Comparison of ENCODE assay signal across 23 cellular contexts in the genomic region with DNA sequence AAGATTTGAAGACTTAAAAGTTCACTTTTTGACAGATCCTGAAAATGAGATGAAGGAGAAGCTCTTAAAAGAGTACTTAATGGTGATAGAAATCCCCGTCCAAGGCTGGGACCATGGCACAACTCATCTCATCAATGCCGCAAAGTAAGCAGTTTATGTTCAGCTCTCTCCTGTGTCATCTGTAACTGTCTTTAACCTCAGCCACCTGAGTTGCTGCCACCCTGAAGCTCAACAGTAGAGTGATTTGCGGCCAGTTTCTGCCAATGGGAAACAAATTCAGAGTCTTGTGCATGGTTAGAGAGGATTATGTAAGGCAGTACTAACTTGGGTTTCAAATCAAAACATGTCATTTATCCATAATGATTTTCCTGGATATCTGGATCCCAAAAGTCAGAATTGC. TPM values are rescaled to one million over a fixed set of nuclear protein-coding genes. Genes with fewer than 3 reads are reported as not detected.
A peak's percentile ranks its signal among the peaks of the same experiment; 100 is the strongest.
DNase-seq lines count a peak whose midpoint lies in the region; ATAC-seq and TF ChIP-seq lines count a peak whose summit lies in the region.
"Had no signal": no experiment of that assay in that cellular context is flagged by ENCODE, and none has a peak within 500 bp of the region (broad histone marks: within the 10 kb centered on the region; RNA-seq: fewer than 3 reads in every experiment).

No MANE protein-coding gene starts in this region.

- peaks cover 100% of the 10 kb centered on the region for H3K4me1 ChIP-seq in BLaER1
- peaks cover 50% of the 10 kb centered on the region for H3K4me1 ChIP-seq in lower lobe of right lung
- H3K4me1 ChIP-seq in SK-N-SH (ENCODE audit: control insufficient read depth in 1 of 2, insufficient read depth in 2 of 2, low read depth in 1 of 2, low read length in 1 of 2), result no peaks in the 10 kb centered on the region

- CTCF ChIA-PET in activated CD4-positive, alpha-beta memory T cell treated with anti-CD3 and anti-CD28 coated beads for 36 hours (lab: Charles Lee), result interaction anchor here (1.0 to 8.7 kb wide), 8 partner anchors 10 to 127 kb away, joined by 3 to 74 read pairs (median 6); partner anchors contain the start of gene TNFAIP3
- CTCF ChIA-PET in activated CD4-positive, alpha-beta memory T cell treated with anti-CD3 and anti-CD28 coated beads, Interleukin-2, amount 10 ng/mL, durations not matched to agents 7 days and 5 days (lab: Charles Lee), result interaction anchor here (0.5 to 2.8 kb wide), 4 partner anchors 10 to 219 kb away, joined by 3 to 15 read pairs (median 4); partner anchors contain the start of gene TNFAIP3
- CTCF ChIA-PET in T-cell (lab: Charles Lee) (interaction anchor here (0.6 to 1.5 kb wide), 4 partner anchors 10 to 169 kb away, joined by 3 to 6 read pairs (median 4); partner anchors contain the start of gene TNFAIP3 (in 1 of the 2)), SK-N-SH (lab: Yijun Ruan, JAX) (interaction anchor here (2.6 kb wide), 1 partner anchor 10 kb away, joined by 15 read pairs; the partner anchor contains the start of gene TNFAIP3)

- peaks cover 98% of the 10 kb centered on the region for H3K36me3 Mint-ChIP-seq in activated CD4-positive, alpha-beta memory T cell treated with anti-CD3 and anti-CD28 coated beads for 36 hours
- peaks cover 96% of the 10 kb centered on the region for H3K36me3 Mint-ChIP-seq in activated CD4-positive, alpha-beta memory T cell treated with anti-CD3 and anti-CD28 coated beads, Interleukin-2, amount 10 ng/mL, durations not matched to agents 7 days and 5 days (ENCODE audit: low read depth)
- H3K36me3 Mint-ChIP-seq in T-cell, result peaks cover 87% of the 10 kb centered on the region

- peak overlapping the region; percentile 84 for H3K27ac Mint-ChIP-seq in activated CD4-positive, alpha-beta memory T cell treated with anti-CD3 and anti-CD28 coated beads for 36 hours
- H3K27ac Mint-ChIP-seq in activated CD4-positive, alpha-beta memory T cell treated with anti-CD3 and anti-CD28 coated beads, Interleukin-2, amount 10 ng/mL, durations not matched to agents 7 days and 5 days, result no peak overlapping the region
- H3K27ac Mint-ChIP-seq in T-cell, result peak overlapping the region; percentile 74 to 81

- peaks cover 3% of the 10 kb centered on the region for H3F3A ChIP-seq in SK-N-SH (replicated peaks; ENCODE audit: insufficient read depth)

- 84% methylated on average over 3 of the region's 3 CpGs for WGBS in SK-N-SH (ENCODE audit: low lambda C conversion rate)

- ATAC-seq in T-cell (replicated peaks in 1 of 4) (no peak), lower lobe of right lung (no peak), HG03457 (IDR thresholded peaks at IDR 0.05; ENCODE audit: unreplicated experiment) (no peak), GM18519 (IDR thresholded peaks at IDR 0.05; ENCODE audit: low FRiP score, unreplicated experiment) (no peak)
- ATAC-seq: A549, PC-3 had no signal

- no peaks in the 10 kb centered on the region for H3K79me2 ChIP-seq in SK-N-SH (ENCODE audit: insufficient read depth)

- peak overlapping the region; percentile 56; the same call in 1 of the 2 replicates for H3K9ac ChIP-seq in BLaER1
- no peak overlapping the region for H3K9ac ChIP-seq in SK-N-SH

- no peaks in the 10 kb centered on the region for H3K9me2 ChIP-seq in SK-N-SH

- intact Hi-C loops in activated CD4-positive, alpha-beta memory T cell treated with anti-CD3 and anti-CD28 coated beads for 36 hours (cut with micrococcal nuclease), result no loop called here
- intact Hi-C loops in lower lobe of right lung (cut with DNase I), result no loop called here

- peak overlapping the region; percentile 88 for H3K27ac ChIP-seq in BLaER1
- peak overlapping the region; percentile 14 for H3K27ac ChIP-seq in lower lobe of right lung
- no peak overlapping the region for H3K27ac ChIP-seq in SK-N-SH (ENCODE audit: low read depth in 2 of 2, low read length in 1 of 2)
- H3K27ac ChIP-seq: A549, brain microvascular endothelial cell, C4-2B, HL-60, ovary had no signal

- no peak for TF ChIP-seq EP300 in SK-N-SH (IDR thresholded peaks at IDR 0.05; ENCODE audit: borderline replicate concordance in 1 of 2, low read depth in 1 of 2, low read length in 1 of 2)

- no peak for DNase-seq in activated CD4-positive, alpha-beta memory T cell treated with anti-CD3 and anti-CD28 coated beads for 36 hours
- DNase-seq in activated CD4-positive, alpha-beta memory T cell treated with anti-CD3 and anti-CD28 coated beads, Interleukin-2, amount 10 ng/mL, durations not matched to agents 7 days and 5 days, result no peak
- DNase-seq in T-cell (peak in 1 of 34 experiments; percentile 19), lower lobe of right lung (no peak), SK-N-SH (no peak)
- DNase-seq: activated CD4-positive, alpha-beta T cell treated with anti-CD3 and anti-CD28 coated beads for 4 hours; adrenal gland; brain microvascular endothelial cell; cortex of kidney; DMS153; NCI-H2081; ovary; PC-3; Right ventricle myocardium superior; stimulated activated CD4-positive, alpha-beta T cell treated with anti-CD3 and anti-CD28 coated beads, Interleukin-12 subunit alpha, Interleukin-12 subunit beta, amount 100 ng/mL, for 4 hours; substantia nigra; SW 1271 had no signal

- peak overlapping the region; percentile 89 for H3K4me2 ChIP-seq in BLaER1
- H3K4me2 ChIP-seq in SK-N-SH, result no peak overlapping the region
- H3K4me2 ChIP-seq: A549 had no signal

- peak overlapping the region; percentile 41 for H3K4me3 Mint-ChIP-seq in activated CD4-positive, alpha-beta memory T cell treated with anti-CD3 and anti-CD28 coated beads for 36 hours
- no peak overlapping the region for H3K4me3 Mint-ChIP-seq in activated CD4-positive, alpha-beta memory T cell treated with anti-CD3 and anti-CD28 coated beads, Interleukin-2, amount 10 ng/mL, durations not matched to agents 7 days and 5 days
- peak overlapping the region in 1 of 3 donors; percentile 61 for H3K4me3 Mint-ChIP-seq in T-cell

- POLR2A ChIA-PET in activated CD4-positive, alpha-beta memory T cell treated with anti-CD3 and anti-CD28 coated beads for 36 hours (lab: Charles Lee), result interaction anchor here (0.6 to 2.8 kb wide), 8 partner anchors 8 to 178 kb away, joined by 3 to 25 read pairs (median 3); partner anchors contain the start of gene TNFAIP3
- POLR2A ChIA-PET in activated CD4-positive, alpha-beta memory T cell treated with anti-CD3 and anti-CD28 coated beads, Interleukin-2, amount 10 ng/mL, durations not matched to agents 7 days and 5 days (lab: Charles Lee), result interaction anchor here (1.1 kb wide), 1 partner anchor 9 kb away, joined by 3 read pairs; no protein-coding TSS in a partner anchor
- POLR2A ChIA-PET in T-cell (lab: Charles Lee) (interaction anchor here (0.8 to 2.8 kb wide), 9 partner anchors 9 to 169 kb away, joined by 3 to 34 read pairs (median 6); partner anchors contain the start of gene TNFAIP3 (in 1 of the 2)), SK-N-SH (lab: Yijun Ruan, JAX) (no interaction called here)

- H3K36me3 ChIP-seq in BLaER1, result peaks cover 100% of the 10 kb centered on the region
- peaks cover 80% of the 10 kb centered on the region for H3K36me3 ChIP-seq in lower lobe of right lung
- no peaks in the 10 kb centered on the region for H3K36me3 ChIP-seq in SK-N-SH (replicated peaks in 1 of 2; ENCODE audit: control insufficient read depth in 1 of 2, insufficient read depth in 2 of 2, low read length in 1 of 2)
- H3K36me3 ChIP-seq: ovary had no signal

- H2AFZ ChIP-seq in SK-N-SH (ENCODE audit: low read depth), result no peak overlapping the region

- H3K9me3 Mint-ChIP-seq in activated CD4-positive, alpha-beta memory T cell treated with anti-CD3 and anti-CD28 coated beads for 36 hours, result no peaks in the 10 kb centered on the region
- no peaks in the 10 kb centered on the region for H3K9me3 Mint-ChIP-seq in activated CD4-positive, alpha-beta memory T cell treated with anti-CD3 and anti-CD28 coated beads, Interleukin-2, amount 10 ng/mL, durations not matched to agents 7 days and 5 days
- H3K9me3 Mint-ChIP-seq in T-cell, result no peaks in the 10 kb centered on the region

- H4K20me1 ChIP-seq in BLaER1, result peaks cover 97% of the 10 kb centered on the region
- H4K20me1 ChIP-seq in SK-N-SH (ENCODE audit: insufficient read depth), result no peaks in the 10 kb centered on the region

- TF ChIP-seq CTCF in lower lobe of right lung (IDR thresholded peaks at IDR 0.05), result no peak
- TF ChIP-seq CTCF in SK-N-SH (IDR thresholded peaks at IDR 0.05), result no peak

- H3K27me3 ChIP-seq in BLaER1 (no peaks in the 10 kb centered on the region), lower lobe of right lung (ENCODE audit: low read depth) (no peaks in the 10 kb centered on the region), SK-N-SH (ENCODE audit: insufficient read depth) (no peaks in the 10 kb centered on the region)
- H3K27me3 ChIP-seq: adrenal gland, brain microvascular endothelial cell, ovary had no signal

- TF ChIP-seq RAD21 in SK-N-SH (IDR thresholded peaks at IDR 0.05; ENCODE audit: low read length), result no peak

- peaks cover 82% of the 10 kb centered on the region for H3K4me1 Mint-ChIP-seq in activated CD4-positive, alpha-beta memory T cell treated with anti-CD3 and anti-CD28 coated beads for 36 hours (ENCODE audit: low read depth)
- H3K4me1 Mint-ChIP-seq in activated CD4-positive, alpha-beta memory T cell treated with anti-CD3 and anti-CD28 coated beads, Interleukin-2, amount 10 ng/mL, durations not matched to agents 7 days and 5 days, result peaks cover 72% of the 10 kb centered on the region
- H3K4me1 Mint-ChIP-seq in T-cell, result peaks cover 89 to 95% (median 91%) of the 10 kb centered on the region in 3 donors

- H3K4me3 ChIP-seq in BLaER1 (peak overlapping the region; percentile 63), lower lobe of right lung (no peak overlapping the region), SK-N-SH (ENCODE audit: low read depth in 2 of 2, low read length in 1 of 2) (no peak overlapping the region)
- H3K4me3 ChIP-seq: A549, adrenal gland, ovary had no signal

- no peaks in the 10 kb centered on the region for H3K27me3 Mint-ChIP-seq in activated CD4-positive, alpha-beta memory T cell treated with anti-CD3 and anti-CD28 coated beads for 36 hours
- H3K27me3 Mint-ChIP-seq in activated CD4-positive, alpha-beta memory T cell treated with anti-CD3 and anti-CD28 coated beads, Interleukin-2, amount 10 ng/mL, durations not matched to agents 7 days and 5 days, result no peaks in the 10 kb centered on the region
- H3K27me3 Mint-ChIP-seq in T-cell, result no peaks in the 10 kb centered on the region

- H3K9me3 ChIP-seq in BLaER1 (no peaks in the 10 kb centered on the region), lower lobe of right lung (no peaks in the 10 kb centered on the region), SK-N-SH (no peaks in the 10 kb centered on the region)
- H3K9me3 ChIP-seq: A549, adrenal gland, ovary had no signal

TF ChIP-seq in SK-N-SH, 30 proteins besides CTCF, POLR2A, EP300 and RAD21 (continues in another document):
- TF ChIP-seq SMC3 (IDR thresholded peaks at IDR 0.05; ENCODE audit: low read depth, low read length) (no peak), GATA2 (CRISPR knock-in tag; IDR thresholded peaks at IDR 0.05) (no peak)

RNA-seq across cellular contexts. Expression of gene TNFAIP3, which starts 10.1 kb away (rescaled TPM):
- total RNA-seq in activated CD4-positive, alpha-beta memory T cell treated with anti-CD3 and anti-CD28 coated beads for 36 hours, result 100 to 1,000 TPM; 259 to 267 TPM
- total RNA-seq in activated CD4-positive, alpha-beta memory T cell treated with anti-CD3 and anti-CD28 coated beads, Interleukin-2, amount 10 ng/mL, durations not matched to agents 7 days and 5 days, result 100 to 1,000 TPM; 143 to 144 TPM
- total RNA-seq in T-cell (1,000 to 10,000 TPM in 2 of 5 donors, 100 to 1,000 TPM in 3; 109 to 2,994 (median 145) TPM), lower lobe of right lung (44.6 TPM)
- polyA plus RNA-seq in SK-N-SH (2012; rRNA removed), result 1.0 and 1.1 TPM in 2 replicates
- 0.42 and 0.45 TPM in 2 replicates for polyA plus RNA-seq in SK-N-SH (2012; cell fraction: cytosol; rRNA removed)
- polyA plus RNA-seq in SK-N-SH (2012; cell fraction: nucleus; rRNA removed), result 2.4 and 3.2 TPM in 2 replicates

Comparison
In these comparisons a context has a peak if more than half of its experiments do, and no peak if none do; other contexts are left out.
1. H3K27ac ChIP-seq: peak in BLaER1 (single experiment) and lower lobe of right lung (single experiment); none in SK-N-SH (0 of 2).